Comparison of ENCODE assay signal across 30 cellular contexts in genomic region chr3:82276992-82277391, GRCh38.
"Had no signal": no experiment of that assay in that cellular context is flagged by ENCODE, and none has a peak within 500 bp of the region (broad histone marks: within the 10 kb centered on the region; RNA-seq: fewer than 3 reads in every experiment).

No MANE protein-coding gene starts in this region.

- H3K27ac ChIP-seq: adrenal gland, ascending aorta, body of pancreas, brain microvascular endothelial cell, breast epithelium, cardiac muscle cell had no signal

- DNase-seq: activated effector memory CD4-positive, alpha-beta T cell treated with anti-CD3 and anti-CD28 coated beads, Interleukin-2, amount 50 U/mL, for 16 hours; activated effector memory CD4-positive, alpha-beta T cell treated with Interleukin-2 at 50 U/mL for 16 hours; activated gamma-delta T cell; activated gamma-delta T cell treated with Interleukin-2 at 50 U/mL for 16 hours; activated naive CD4-positive, alpha-beta T cell; activated naive CD4-positive, alpha-beta T cell treated with anti-CD3 and anti-CD28 coated beads for 36 hours; activated naive CD4-positive, alpha-beta T cell treated with anti-CD3 and anti-CD28 coated beads, Interleukin-2, amount 10 ng/mL, durations not matched to agents 7 days and 5 days; activated naive CD4-positive, alpha-beta T cell treated with anti-CD3 and anti-CD28 coated beads, Interleukin-2, amount 50 U/mL, for 16 hours; activated naive CD4-positive, alpha-beta T cell treated with Interleukin-2 at 50 U/mL for 16 hours; activated naive CD8-positive, alpha-beta T cell treated with anti-CD3 and anti-CD28 coated beads for 36 hours; activated naive CD8-positive, alpha-beta T cell treated with anti-CD3 and anti-CD28 coated beads, Interleukin-2, amount 10 ng/mL, durations not matched to agents 7 days and 5 days; activated naive CD8-positive, alpha-beta T cell treated with anti-CD3 and anti-CD28 coated beads, Interleukin-2, amount 50 U/mL, for 24 hours; activated T-cell treated with anti-CD3 and anti-CD28 coated beads, Interleukin-2, amount 50 U/mL, for 1 hour; activated T-cell treated with anti-CD3 and anti-CD28 coated beads, Interleukin-2, amount 50 U/mL, for 24 hours; activated T-cell treated with anti-CD3 and anti-CD28 coated beads, Interleukin-2, amount 50 U/mL, for 4 hours; activated T-cell treated with anti-CD3 and anti-CD28 coated beads, Interleukin-2, amount 50 U/mL, for 48 hours; activated T-cell treated with anti-CD3 and anti-CD28 coated beads, Interleukin-2, amount 50 U/mL, for 72 hours; adrenal gland; amniotic stem cell; amygdala; anterior cingulate cortex; aorta; body of pancreas; brain microvascular endothelial cell; caudate nucleus; central memory CD4-positive, alpha-beta T cell; cerebellar nuclear complex had no signal

- H3K4me3 ChIP-seq: adrenal gland, ascending aorta, body of pancreas, breast epithelium, cardiac muscle cell had no signal

- H3K27me3 ChIP-seq: adrenal gland, ascending aorta, body of pancreas, brain microvascular endothelial cell, breast epithelium, cardiac muscle cell had no signal

- H3K36me3 ChIP-seq: adrenal gland, ascending aorta, brain microvascular endothelial cell, breast epithelium, cardiac muscle cell had no signal

- H3K9me3 ChIP-seq: adrenal gland, ascending aorta, body of pancreas, breast epithelium had no signal
